8 cellular contexts compared by ENCODE assay signal in the genomic region with DNA sequence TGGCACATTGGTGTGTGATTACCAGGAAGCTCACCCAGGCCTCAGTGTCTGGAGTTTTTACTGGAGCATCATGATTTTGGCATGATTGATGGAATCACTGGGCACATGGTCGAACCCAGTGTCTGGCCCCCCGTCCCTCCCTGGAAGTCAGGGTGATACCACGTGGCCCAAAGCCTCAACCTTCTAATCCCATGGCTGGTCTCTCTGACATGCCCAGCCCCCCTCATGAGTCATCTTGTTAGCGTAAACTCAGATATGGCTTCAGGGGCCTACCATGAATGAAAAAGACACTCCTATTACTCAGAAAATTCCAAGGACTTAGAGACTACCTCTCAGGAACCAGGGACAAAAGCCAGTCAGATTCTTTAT.
A peak's percentile ranks its signal among the peaks of the same experiment; 100 is the strongest.
DNase-seq lines count a peak whose midpoint lies in the region; ATAC-seq and TF ChIP-seq lines count a peak whose summit lies in the region.

No MANE protein-coding gene starts in this region.

- ATAC-seq in GM21619 (IDR thresholded peaks at IDR 0.05; ENCODE audit: unreplicated experiment) = no peak
- ATAC-seq in GM19328 (IDR thresholded peaks at IDR 0.05; ENCODE audit: unreplicated experiment) = no peak

- CTCF ChIA-PET in BJ (lab: Yijun Ruan, JAX) = interaction anchor here (1.5 kb wide), 1 partner anchor 55 kb away, joined by 4 read pairs; no protein-coding TSS in a partner anchor

- peaks cover 40% of the 10 kb centered on the region for H3K4me1 Mint-ChIP-seq in T-helper 2 cell treated with Interferon-gamma antibody and Interleukin-4, amounts not matched to agents 5 μg/mL and 100 μg/mL, for 36 hours (ENCODE audit: low read depth)

- TF ChIP-seq CTCF in BJ (IDR thresholded peaks at IDR 0.05; ENCODE audit: insufficient read depth, low read depth, low read length) (no peak), coronary artery (IDR thresholded peaks at IDR 0.05) (no peak)

- peaks cover 10% of the 10 kb centered on the region for H3K36me3 Mint-ChIP-seq in T-helper 2 cell treated with Interferon-gamma antibody and Interleukin-4, amounts not matched to agents 5 μg/mL and 100 μg/mL, for 36 hours (ENCODE audit: low read depth)

- H3K4me3 ChIP-seq in BJ (ENCODE audit: low read depth, low read length) (no peak overlapping the region), coronary artery (no peak overlapping the region)

- peak; percentile 53 for DNase-seq in BJ (ENCODE audit: low read depth)
- peak; percentile 79 for DNase-seq in LHCN-M2 (ENCODE audit: low read depth)
- no peak for DNase-seq in coronary artery (ENCODE audit: low spot score)
- peak; percentile 68 for DNase-seq in myocyte (ENCODE audit: low read depth)
- no peak for DNase-seq in NCI-H1436 (lab: John Stamatoyannopoulos, UW)
- no peak for DNase-seq in T-helper 2 cell treated with Interferon-gamma antibody and Interleukin-4, amounts not matched to agents 5 μg/mL and 100 μg/mL, for 36 hours (ENCODE audit: low spot score)

- H3K9me3 Mint-ChIP-seq in T-helper 2 cell treated with Interferon-gamma antibody and Interleukin-4, amounts not matched to agents 5 μg/mL and 100 μg/mL, for 36 hours = no peaks in the 10 kb centered on the region

- H3K36me3 ChIP-seq in BJ (ENCODE audit: control insufficient read depth, insufficient read depth, low read length) = no peaks in the 10 kb centered on the region

- no peak overlapping the region for H3K4me3 Mint-ChIP-seq in T-helper 2 cell treated with Interferon-gamma antibody and Interleukin-4, amounts not matched to agents 5 μg/mL and 100 μg/mL, for 36 hours

- no peaks in the 10 kb centered on the region for H3K27me3 Mint-ChIP-seq in T-helper 2 cell treated with Interferon-gamma antibody and Interleukin-4, amounts not matched to agents 5 μg/mL and 100 μg/mL, for 36 hours (ENCODE audit: low read depth)

- H3K27me3 ChIP-seq in BJ (ENCODE audit: control insufficient read depth, insufficient read depth, low read length) = no peaks in the 10 kb centered on the region

- H3K27ac Mint-ChIP-seq in T-helper 2 cell treated with Interferon-gamma antibody and Interleukin-4, amounts not matched to agents 5 μg/mL and 100 μg/mL, for 36 hours = no peak overlapping the region

- POLR2A ChIA-PET in BJ (lab: Charles Lee) = no interaction called here

- peak overlapping the region; percentile 88 to 93 for H3K27ac ChIP-seq in coronary artery

Comparison
In these comparisons a context has a peak if more than half of its experiments do, and no peak if none do; other contexts are left out.
1. DNase-seq: peak in BJ (single experiment), LHCN-M2 (single experiment) and myocyte (single experiment); none in coronary artery (single experiment), NCI-H1436 (single experiment) and T-helper 2 cell treated with Interferon-gamma antibody and Interleukin-4, amounts not matched to agents 5 μg/mL and 100 μg/mL, for 36 hours (single experiment).